ENCODE assay signal across 9 cellular contexts in the genomic region with DNA sequence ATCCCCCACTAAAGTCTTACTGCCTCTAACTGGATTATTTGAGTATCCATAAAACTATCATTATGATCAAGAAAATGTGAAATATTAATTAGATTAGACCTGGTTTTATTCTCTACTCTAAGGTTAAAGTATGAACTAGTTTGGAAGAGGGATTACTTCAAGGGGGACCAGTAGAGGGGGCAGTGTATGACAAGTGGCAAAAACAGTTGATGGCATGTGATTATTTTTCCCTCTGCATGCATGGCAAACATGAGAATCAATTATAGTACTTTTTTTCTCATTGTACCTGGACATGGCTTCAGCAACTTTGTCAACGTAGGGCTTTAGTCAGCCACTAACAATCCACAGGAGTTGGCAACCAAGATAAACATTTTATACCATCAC.
A peak's percentile ranks its signal among the peaks of the same experiment; 100 is the strongest.
DNase-seq lines count a peak whose midpoint lies in the region; ATAC-seq lines count a peak whose summit lies in the region.
"Had no signal": no experiment of that assay in that cellular context is flagged by ENCODE, and none has a peak within 500 bp of the region (broad histone marks: within the 10 kb centered on the region; RNA-seq: fewer than 3 reads in every experiment).

No MANE protein-coding gene starts in this region.

- H3K4me1 Mint-ChIP-seq in memory B cell = peaks cover 27% of the 10 kb centered on the region

- H3K4me3 Mint-ChIP-seq in memory B cell = peak overlapping the region; percentile 75

- H3K27ac Mint-ChIP-seq in memory B cell = peak overlapping the region; percentile 82

- ATAC-seq in GM18498 (IDR thresholded peaks at IDR 0.05; ENCODE audit: unreplicated experiment) = peak; percentile 13
- peak; percentile 35 for ATAC-seq in GM21528 (IDR thresholded peaks at IDR 0.05; ENCODE audit: low FRiP score, unreplicated experiment)
- ATAC-seq in HG03520 (IDR thresholded peaks at IDR 0.05; ENCODE audit: unreplicated experiment) = peak; percentile 28
- peak; percentile 48 for ATAC-seq in memory B cell (ENCODE audit: low read depth)

- intact Hi-C loops in head of caudate nucleus (cut with DNase I) = no loop called here

- no peaks in the 10 kb centered on the region for H3K9me3 Mint-ChIP-seq in memory B cell

- DNase-seq in memory B cell (ENCODE audit: low spot score in 2 of 2) (no peak), cerebellum (ENCODE audit: low spot score) (no peak), DMS53 (lab: John Stamatoyannopoulos, UW) (no peak), cerebellar nuclear complex (lab: John Stamatoyannopoulos, UW) (no peak), head of caudate nucleus (no peak)
- DNase-seq: activated effector memory CD4-positive, alpha-beta T cell treated with Interleukin-2 at 50 U/mL for 16 hours had no signal

- peaks cover 8% of the 10 kb centered on the region for H3K36me3 Mint-ChIP-seq in memory B cell

- no peaks in the 10 kb centered on the region for H3K27me3 Mint-ChIP-seq in memory B cell
